In genomic region chr4:184693056-184693455, GRCh38 we compare ENCODE assay signal across 14 cellular contexts. TPM values are rescaled to one million over a fixed set of nuclear protein-coding genes. Genes with fewer than 3 reads are reported as not detected.
"Had no signal": no experiment of that assay in that cellular context is flagged by ENCODE, and none has a peak within 500 bp of the region (broad histone marks: within the 10 kb centered on the region; RNA-seq: fewer than 3 reads in every experiment).

No MANE protein-coding gene starts in this region.

- H3K4me3 ChIP-seq: ascending aorta, esophagus squamous epithelium, left lung, pancreas, thoracic aorta had no signal

- H3K9me3 Mint-ChIP-seq: activated CD4-positive, alpha-beta T cell treated with anti-CD3 and anti-CD28 coated beads, Interleukin-2, amount 10 ng/mL, durations not matched to agents 7 days and 5 days had no signal

- H3K27ac Mint-ChIP-seq: activated CD4-positive, alpha-beta T cell treated with anti-CD3 and anti-CD28 coated beads, Interleukin-2, amount 10 ng/mL, durations not matched to agents 7 days and 5 days had no signal

- H3K4me3 Mint-ChIP-seq: activated CD4-positive, alpha-beta T cell treated with anti-CD3 and anti-CD28 coated beads, Interleukin-2, amount 10 ng/mL, durations not matched to agents 7 days and 5 days had no signal

- ATAC-seq: left lung, pancreas had no signal

- DNase-seq: activated CD4-positive, alpha-beta T cell treated with anti-CD3 and anti-CD28 coated beads, Interleukin-2, amount 10 ng/mL, durations not matched to agents 7 days and 5 days; activated CD4-positive, CD25-positive, alpha-beta regulatory T cell; activated CD8-positive, alpha-beta memory T cell treated with anti-CD3 and anti-CD28 coated beads for 24 hours; activated naive CD4-positive, alpha-beta T cell; caudate nucleus; cortex of kidney; effector CD4-positive, alpha-beta T cell; esophagus squamous epithelium; left lung; mammary epithelial cell; pancreas; stimulated activated CD4-positive, alpha-beta T cell treated with anti-CD3 and anti-CD28 coated beads, Interleukin-1b, Interleukin-23, amount 100 ng/mL, for 48 hours had no signal

- H3K27me3 Mint-ChIP-seq: activated CD4-positive, alpha-beta T cell treated with anti-CD3 and anti-CD28 coated beads, Interleukin-2, amount 10 ng/mL, durations not matched to agents 7 days and 5 days had no signal

RNA-seq across cellular contexts. Expression of gene CENPU, which starts 40.8 kb away (rescaled TPM):
- total RNA-seq: ascending aorta had no signal
